9 cellular contexts compared by ENCODE assay signal in genomic region chr15:33675246-33675645, GRCh38.
DNase-seq lines count a peak whose midpoint lies in the region; ATAC-seq and TF ChIP-seq lines count a peak whose summit lies in the region.
"Had no signal": no experiment of that assay in that cellular context is flagged by ENCODE, and none has a peak within 500 bp of the region (broad histone marks: within the 10 kb centered on the region; RNA-seq: fewer than 3 reads in every experiment).

No MANE protein-coding gene starts in this region.

- no TSS peak for BruUV-seq in HCT116 (replicated peaks; lab: Mats Ljungman, UMichigan)

- peaks cover 85% of the 10 kb centered on the region for H3K27me3 ChIP-seq in HCT116 (ENCODE audit: insufficient read depth, low read length)
- H3K27me3 ChIP-seq in RWPE2 (ENCODE audit: insufficient read depth, poor library complexity, severe bottlenecking), result peaks cover 9% of the 10 kb centered on the region

- H3K9me3 Mint-ChIP-seq in stimulated activated effector memory CD8-positive, alpha-beta T cell treated with anti-CD3 and anti-CD28 coated beads, Interleukin-12 subunit alpha, Interleukin-12 subunit beta, amount 100 ng/mL, for 72 hours, result no peaks in the 10 kb centered on the region

- H3K9me2 ChIP-seq in HCT116 (ENCODE audit: insufficient read depth), result no peaks in the 10 kb centered on the region

- no peaks in the 10 kb centered on the region for H4K20me1 ChIP-seq in HCT116 (ENCODE audit: insufficient read depth)

- intact Hi-C loops in HCT116 (cut with micrococcal nuclease), result loop anchor here (1.0 to 10.0 kb wide), 2 partner anchors 383 to 430 kb away; no protein-coding TSS in a partner anchor

- CTCF ChIA-PET in HCT116 (lab: Charles Lee), result no interaction called here

- TF ChIP-seq RAD21 in HCT116 (IDR thresholded peaks at IDR 0.05; ENCODE audit: low read depth), result peak; percentile 46

- H3K27ac Mint-ChIP-seq in stimulated activated effector memory CD8-positive, alpha-beta T cell treated with anti-CD3 and anti-CD28 coated beads, Interleukin-12 subunit alpha, Interleukin-12 subunit beta, amount 100 ng/mL, for 72 hours, result no peak overlapping the region

- H3K9me3 ChIP-seq in HCT116 (ENCODE audit: control insufficient read depth in 1 of 2, insufficient read depth in 1 of 2, low read depth in 1 of 2, low read length in 2 of 2) (no peaks in the 10 kb centered on the region), RWPE2 (ENCODE audit: severe bottlenecking) (no peaks in the 10 kb centered on the region)

- DNase-seq in CD1c-positive myeloid dendritic cell (ENCODE audit: extremely low spot score), result peak; percentile 9
- DNase-seq in HCT116 (ENCODE audit: low read depth, low spot score), result peak; percentile 26
- no peak for DNase-seq in RWPE2 (ENCODE audit: low spot score)
- peak; percentile 34 for DNase-seq in inferior parietal cortex (ENCODE audit: extremely low spot score)
- no peak for DNase-seq in activated T-cell treated with anti-CD3 and anti-CD28 coated beads, Interleukin-2, amount 50 U/mL, for 48 hours
- no peak for DNase-seq in NK-92 treated with Interleukin-12 subunit alpha and Interleukin-12 subunit beta, amount 100 ng/mL, for 24 hours (lab: John Stamatoyannopoulos, UW)
- no peak for DNase-seq in stimulated activated effector memory CD8-positive, alpha-beta T cell treated with anti-CD3 and anti-CD28 coated beads, Interleukin-12 subunit alpha, Interleukin-12 subunit beta, amount 100 ng/mL, for 72 hours (ENCODE audit: low spot score in 2 of 2)
- no peak for DNase-seq in glomerular visceral epithelial cell (ENCODE audit: extremely low spot score)

- no peaks in the 10 kb centered on the region for H3K79me2 ChIP-seq in HCT116 (ENCODE audit: insufficient read depth, low read length)
- H3K79me2 ChIP-seq: parathyroid adenoma had no signal

- RAD21 ChIA-PET in HCT116 (lab: Charles Lee; ENCODE audit: low non-redundant PET in 1 of 2, low total read pairs in 2 of 2, uncharacterized antibody in 2 of 2, unreplicated experiment in 2 of 2), result no interaction called here

- no peak overlapping the region for H2AFZ ChIP-seq in HCT116 (ENCODE audit: low read depth, low read length, poor library complexity, severe bottlenecking)
- H2AFZ ChIP-seq: parathyroid adenoma had no signal

- H3K4me1 Mint-ChIP-seq in stimulated activated effector memory CD8-positive, alpha-beta T cell treated with anti-CD3 and anti-CD28 coated beads, Interleukin-12 subunit alpha, Interleukin-12 subunit beta, amount 100 ng/mL, for 72 hours, result no peaks in the 10 kb centered on the region

- H3K4me2 ChIP-seq in HCT116 (ENCODE audit: low read length), result no peak overlapping the region

- no peak for TF ChIP-seq POLR2A in HCT116 (IDR thresholded peaks at IDR 0.05; ENCODE audit: borderline replicate concordance, extremely low read depth, insufficient read depth, insufficient read length)

- ATAC-seq in HCT116, result peak; percentile 70; the same call in 1 of the 2 replicates
- peak; percentile 49; the same call in 2 of the 3 replicates for ATAC-seq in RWPE2 (ENCODE audit: low read depth)
- ATAC-seq in stimulated activated effector memory CD8-positive, alpha-beta T cell treated with anti-CD3 and anti-CD28 coated beads, Interleukin-12 subunit alpha, Interleukin-12 subunit beta, amount 100 ng/mL, for 72 hours, result no peak

- no peaks in the 10 kb centered on the region for H3K36me3 ChIP-seq in HCT116 (ENCODE audit: control insufficient read depth in 1 of 2, insufficient read depth in 2 of 2, low read length in 2 of 2)
- H3K36me3 ChIP-seq in RWPE2 (ENCODE audit: low read depth), result no peaks in the 10 kb centered on the region

- H3K27ac ChIP-seq in HCT116 (ENCODE audit: low read depth, low read length) (no peak overlapping the region), RWPE2 (ENCODE audit: poor library complexity, severe bottlenecking) (no peak overlapping the region)
- H3K27ac ChIP-seq: parathyroid adenoma had no signal

- peak; percentile 16 to 73 (median 62); a peak in 5 of 6 replicates for TF ChIP-seq CTCF in HCT116 (IDR thresholded peaks at IDR 0.05 in 2 of 3, conservative IDR thresholded peaks at IDR 0.05 in 1 of 3; ENCODE audit: borderline replicate concordance in 1 of 3, insufficient read depth in 1 of 3, low read depth in 2 of 3, low read length in 2 of 3)
- peak; percentile 67 for TF ChIP-seq CTCF in RWPE2 (IDR thresholded peaks at IDR 0.05; ENCODE audit: poor library complexity, severe bottlenecking)

- H3K4me1 ChIP-seq in HCT116 (ENCODE audit: control insufficient read depth in 1 of 2, insufficient read depth in 2 of 2, low read length in 2 of 2), result no peaks in the 10 kb centered on the region
- H3K4me1 ChIP-seq in RWPE2 (ENCODE audit: insufficient read depth, poor library complexity, severe bottlenecking), result no peaks in the 10 kb centered on the region
- H3K4me1 ChIP-seq: parathyroid adenoma had no signal

- H3K4me3 Mint-ChIP-seq in stimulated activated effector memory CD8-positive, alpha-beta T cell treated with anti-CD3 and anti-CD28 coated beads, Interleukin-12 subunit alpha, Interleukin-12 subunit beta, amount 100 ng/mL, for 72 hours, result no peak overlapping the region

- H3K36me3 Mint-ChIP-seq in stimulated activated effector memory CD8-positive, alpha-beta T cell treated with anti-CD3 and anti-CD28 coated beads, Interleukin-12 subunit alpha, Interleukin-12 subunit beta, amount 100 ng/mL, for 72 hours, result no peaks in the 10 kb centered on the region

- POLR2A ChIA-PET in HCT116 (lab: Charles Lee), result no interaction called here

- no peak overlapping the region for H3K9ac ChIP-seq in HCT116 (ENCODE audit: low read length)
- H3K9ac ChIP-seq: parathyroid adenoma had no signal

- H3K4me3 ChIP-seq in HCT116 (replicated peaks in 1 of 2; ENCODE audit: low read depth in 1 of 2, low read length in 2 of 2), result no peak overlapping the region
- H3K4me3 ChIP-seq in RWPE2 (ENCODE audit: severe bottlenecking), result no peak overlapping the region

TF ChIP-seq in HCT116, 20 proteins besides CTCF, POLR2A, EP300 and RAD21 (continues in another document):
- no peak for TF ChIP-seq ZNF274 (IDR thresholded peaks at IDR 0.05; ENCODE audit: low read depth, low read length)
- no peak for TF ChIP-seq REST (IDR thresholded peaks at IDR 0.05; ENCODE audit: low read depth)
- TF ChIP-seq MAX (IDR thresholded peaks at IDR 0.05), result no peak
- TF ChIP-seq SP1 (IDR thresholded peaks at IDR 0.05; ENCODE audit: low read depth), result no peak
- TF ChIP-seq EZH2 (IDR thresholded peaks at IDR 0.05), result no peak
- no peak for TF ChIP-seq POLR2AphosphoS5 (IDR thresholded peaks at IDR 0.05; ENCODE audit: low read depth, low read length)
- no peak for TF ChIP-seq CBX3 (IDR thresholded peaks at IDR 0.05; ENCODE audit: low read depth)
- no peak for TF ChIP-seq CEBPB (IDR thresholded peaks at IDR 0.05; ENCODE audit: low read depth)
- no peak for TF ChIP-seq TCF7L2 (IDR thresholded peaks at IDR 0.05; ENCODE audit: borderline replicate concordance, extremely low read depth, insufficient read depth, insufficient read length)
- no peak for TF ChIP-seq EZH2phosphoT487 (IDR thresholded peaks at IDR 0.05; ENCODE audit: borderline replicate concordance)
- no peak for TF ChIP-seq ZBTB33 (IDR thresholded peaks at IDR 0.05; ENCODE audit: extremely low read depth, insufficient replicate concordance, low read length)
- no peak for TF ChIP-seq FOSL1 (IDR thresholded peaks at IDR 0.05; ENCODE audit: low read depth)
- TF ChIP-seq ZFX (IDR thresholded peaks at IDR 0.05), result no peak
- no peak for TF ChIP-seq SRF (IDR thresholded peaks at IDR 0.05; ENCODE audit: low read depth)

Comparison
In these comparisons a context has a peak if more than half of its experiments do, and no peak if none do; other contexts are left out.
1. DNase-seq: peak in CD1c-positive myeloid dendritic cell (single experiment), HCT116 (single experiment) and inferior parietal cortex (single experiment); none in RWPE2 (single experiment), activated T-cell treated with anti-CD3 and anti-CD28 coated beads, Interleukin-2, amount 50 U/mL, for 48 hours (0 of 2), NK-92 treated with Interleukin-12 subunit alpha and Interleukin-12 subunit beta, amount 100 ng/mL, for 24 hours (single experiment), stimulated activated effector memory CD8-positive, alpha-beta T cell treated with anti-CD3 and anti-CD28 coated beads, Interleukin-12 subunit alpha, Interleukin-12 subunit beta, amount 100 ng/mL, for 72 hours (0 of 2) and glomerular visceral epithelial cell (single experiment).